Comparison of ENCODE assay signal across 1 cellular context in genomic region chr11:63556404-63556803, GRCh38.
TF ChIP-seq lines count a peak whose summit lies in the region.

No MANE protein-coding gene starts in this region.

TF ChIP-seq in WTC11, 78 proteins besides CTCF, POLR2A, EP300 and RAD21:
- no peak for TF ChIP-seq FOXP1 (CRISPR knock-in tag; IDR thresholded peaks at IDR 0.05; ENCODE audit: borderline replicate concordance)
- no peak for TF ChIP-seq ZNF512 (CRISPR knock-in tag; IDR thresholded peaks at IDR 0.05; ENCODE audit: borderline replicate concordance)
- TF ChIP-seq, protein P1, sequence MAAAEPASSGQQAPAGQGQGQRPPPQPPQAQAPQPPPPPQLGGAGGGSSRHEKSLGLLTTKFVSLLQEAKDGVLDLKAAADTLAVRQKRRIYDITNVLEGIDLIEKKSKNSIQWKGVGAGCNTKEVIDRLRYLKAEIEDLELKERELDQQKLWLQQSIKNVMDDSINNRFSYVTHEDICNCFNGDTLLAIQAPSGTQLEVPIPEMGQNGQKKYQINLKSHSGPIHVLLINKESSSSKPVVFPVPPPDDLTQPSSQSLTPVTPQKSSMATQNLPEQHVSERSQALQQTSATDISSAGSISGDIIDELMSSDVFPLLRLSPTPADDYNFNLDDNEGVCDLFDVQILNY (CRISPR knock-in tag; IDR thresholded peaks at IDR 0.05), result no peak
- TF ChIP-seq, protein P2, sequence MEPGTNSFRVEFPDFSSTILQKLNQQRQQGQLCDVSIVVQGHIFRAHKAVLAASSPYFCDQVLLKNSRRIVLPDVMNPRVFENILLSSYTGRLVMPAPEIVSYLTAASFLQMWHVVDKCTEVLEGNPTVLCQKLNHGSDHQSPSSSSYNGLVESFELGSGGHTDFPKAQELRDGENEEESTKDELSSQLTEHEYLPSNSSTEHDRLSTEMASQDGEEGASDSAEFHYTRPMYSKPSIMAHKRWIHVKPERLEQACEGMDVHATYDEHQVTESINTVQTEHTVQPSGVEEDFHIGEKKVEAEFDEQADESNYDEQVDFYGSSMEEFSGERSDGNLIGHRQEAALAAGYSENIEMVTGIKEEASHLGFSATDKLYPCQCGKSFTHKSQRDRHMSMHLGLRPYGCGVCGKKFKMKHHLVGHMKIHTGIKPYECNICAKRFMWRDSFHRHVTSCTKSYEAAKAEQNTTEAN (CRISPR knock-in tag; IDR thresholded peaks at IDR 0.05), result no peak
- TF ChIP-seq EMX1 (CRISPR knock-in tag; IDR thresholded peaks at IDR 0.05), result no peak
- no peak for TF ChIP-seq SP1 (CRISPR knock-in tag; conservative IDR thresholded peaks at IDR 0.05)
- TF ChIP-seq FOXP4 (CRISPR knock-in tag; IDR thresholded peaks at IDR 0.05), result no peak
- TF ChIP-seq ZNF121 (CRISPR knock-in tag; IDR thresholded peaks at IDR 0.05), result no peak
- no peak for TF ChIP-seq MXD4 (CRISPR knock-in tag; IDR thresholded peaks at IDR 0.05; ENCODE audit: borderline replicate concordance)
- TF ChIP-seq JAZF1 (CRISPR knock-in tag; IDR thresholded peaks at IDR 0.05), result no peak
TF ChIP-seq in WTC11: peak in this region for 0.
